ENCODE assay signal across 1 cellular context in the genomic region with DNA sequence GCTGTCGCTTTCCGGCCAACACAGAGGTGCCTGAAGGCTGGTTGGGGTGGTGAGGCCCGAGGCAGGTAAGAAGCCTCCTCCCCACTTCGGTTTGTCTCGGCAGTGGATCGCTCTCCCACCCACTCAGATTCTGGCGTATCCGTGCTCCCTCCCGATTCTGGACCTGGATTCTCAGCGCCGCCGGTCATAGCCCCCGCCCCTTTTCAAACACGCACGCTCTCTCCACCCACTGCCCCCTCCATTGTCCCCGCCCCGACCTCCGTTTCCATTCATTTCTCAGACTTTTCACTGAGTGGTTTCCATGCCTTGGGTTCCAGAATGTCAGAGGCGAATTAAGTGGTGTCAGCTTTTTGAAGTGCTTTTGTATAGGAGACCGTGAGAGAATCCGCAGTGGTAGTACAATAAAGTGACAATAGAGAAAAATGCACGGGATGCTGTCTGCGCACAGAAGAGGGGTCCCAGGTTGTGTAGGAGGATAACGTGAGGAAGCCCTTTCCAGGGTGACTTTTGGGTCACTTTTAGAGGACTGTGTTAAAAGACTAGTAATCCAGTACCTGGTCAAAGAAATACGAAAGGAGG.
TF ChIP-seq lines count a peak whose summit lies in the region.

A gene (plus strand): TSS at position 4 of the 579 bp plus-strand sequence. CDS start 21,221 bp downstream, outside the sequence.

TF ChIP-seq in H1, 55 proteins besides CTCF, POLR2A, EP300 and RAD21:
- TF ChIP-seq BCL11A (IDR thresholded peaks at IDR 0.05; ENCODE audit: low read depth in 2 of 2, low read length in 2 of 2) (no peak), SIN3A (conservative IDR thresholded peaks at IDR 0.05 in 1 of 2, IDR thresholded peaks at IDR 0.05 in 1 of 2; ENCODE audit: low read depth in 1 of 2, low read length in 2 of 2) (peak in 1 of 2 experiments; percentile 52; a peak in 1 of 4 replicates), ASH2L (IDR thresholded peaks at IDR 0.05; ENCODE audit: low read length) (peak; percentile 88), SP2 (IDR thresholded peaks at IDR 0.05; ENCODE audit: low read length) (no peak), POLR2AphosphoS5 (IDR thresholded peaks at IDR 0.05; ENCODE audit: low read depth, low read length) (peak; percentile 96), TAF1 (IDR thresholded peaks at IDR 0.05; ENCODE audit: low read depth, low read length) (peak; percentile 87), PHF8 (conservative IDR thresholded peaks at IDR 0.05; ENCODE audit: low read depth, low read length) (peak; percentile 86), YY1 (IDR thresholded peaks at IDR 0.05; ENCODE audit: low read depth, low read length) (no peak), TBP (IDR thresholded peaks at IDR 0.05; ENCODE audit: low read depth, low read length) (peak; percentile 77), SIRT6 (IDR thresholded peaks at IDR 0.05; ENCODE audit: low read length) (no peak), RBBP5 (IDR thresholded peaks at IDR 0.05; ENCODE audit: borderline replicate concordance, low read depth, low read length) (peak; percentile 95), NRF1 (IDR thresholded peaks at IDR 0.05; ENCODE audit: low read depth, low read length) (no peak), SP4 (IDR thresholded peaks at IDR 0.05; ENCODE audit: low read length) (peak; percentile 21; the same call in 1 of the 2 replicates), CHD1 (IDR thresholded peaks at IDR 0.05; ENCODE audit: low read depth, low read length) (no peak), SAP30 (IDR thresholded peaks at IDR 0.05; ENCODE audit: insufficient read depth, insufficient replicate concordance, low read length) (peak; percentile 65)
- TF ChIP-seq, protein P1, sequence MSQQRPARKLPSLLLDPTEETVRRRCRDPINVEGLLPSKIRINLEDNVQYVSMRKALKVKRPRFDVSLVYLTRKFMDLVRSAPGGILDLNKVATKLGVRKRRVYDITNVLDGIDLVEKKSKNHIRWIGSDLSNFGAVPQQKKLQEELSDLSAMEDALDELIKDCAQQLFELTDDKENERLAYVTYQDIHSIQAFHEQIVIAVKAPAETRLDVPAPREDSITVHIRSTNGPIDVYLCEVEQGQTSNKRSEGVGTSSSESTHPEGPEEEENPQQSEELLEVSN (IDR thresholded peaks at IDR 0.05): no peak
- TF ChIP-seq, protein P2, sequence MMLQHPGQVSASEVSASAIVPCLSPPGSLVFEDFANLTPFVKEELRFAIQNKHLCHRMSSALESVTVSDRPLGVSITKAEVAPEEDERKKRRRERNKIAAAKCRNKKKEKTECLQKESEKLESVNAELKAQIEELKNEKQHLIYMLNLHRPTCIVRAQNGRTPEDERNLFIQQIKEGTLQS (IDR thresholded peaks at IDR 0.05; ENCODE audit: insufficient read depth, low read depth, low read length): no peak
